Comparison of ENCODE assay signal across 17 cellular contexts in the genomic region with DNA sequence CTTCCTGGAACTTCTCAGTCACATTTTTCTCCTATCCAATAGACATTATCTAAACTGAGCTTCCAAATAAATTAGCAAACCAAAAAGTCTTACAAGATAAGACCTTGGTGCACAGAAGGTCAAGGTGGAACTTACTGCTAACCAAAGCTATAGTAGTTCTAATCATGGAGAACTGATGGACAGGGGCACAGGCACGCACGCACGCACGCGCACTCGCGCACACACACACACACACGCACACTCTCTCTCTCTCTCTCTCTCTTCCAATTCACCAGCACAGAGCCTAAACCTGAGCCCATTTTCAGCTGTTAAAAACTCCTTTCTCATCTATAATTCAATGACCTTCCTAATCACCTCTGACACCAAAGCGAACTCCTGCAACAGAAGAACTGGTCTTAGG.
"Had no signal": no experiment of that assay in that cellular context is flagged by ENCODE, and none has a peak within 500 bp of the region (broad histone marks: within the 10 kb centered on the region; RNA-seq: fewer than 3 reads in every experiment).

No MANE protein-coding gene starts in this region.

- H3K9me3 Mint-ChIP-seq: activated naive CD4-positive, alpha-beta T cell treated with anti-CD3 and anti-CD28 coated beads, Interleukin-2, amount 10 ng/mL, durations not matched to agents 7 days and 5 days had no signal

- H3K27ac Mint-ChIP-seq: activated CD4-positive, alpha-beta memory T cell treated with anti-CD3 and anti-CD28 coated beads for 36 hours; activated naive CD4-positive, alpha-beta T cell treated with anti-CD3 and anti-CD28 coated beads, Interleukin-2, amount 10 ng/mL, durations not matched to agents 7 days and 5 days; naive B cell; stimulated activated naive B cell treated with anti-CD40 and anti-IgM and Interleukin-4, amounts not matched to agents 10 μg/mL and 1 μg/mL and 100 μg/mL, for 72 hours; T-helper 17 cell had no signal

- H3K36me3 Mint-ChIP-seq: activated CD4-positive, alpha-beta memory T cell treated with anti-CD3 and anti-CD28 coated beads for 36 hours; activated naive CD4-positive, alpha-beta T cell treated with anti-CD3 and anti-CD28 coated beads, Interleukin-2, amount 10 ng/mL, durations not matched to agents 7 days and 5 days; naive B cell; stimulated activated naive B cell treated with anti-CD40 and anti-IgM and Interleukin-4, amounts not matched to agents 10 μg/mL and 1 μg/mL and 100 μg/mL, for 72 hours had no signal

- H3K27ac ChIP-seq: gastrocnemius medialis had no signal

- ATAC-seq: gastrocnemius medialis; left lobe of liver; stimulated activated naive B cell treated with anti-CD40 and anti-IgM and Interleukin-4, amounts not matched to agents 10 μg/mL and 1 μg/mL and 100 μg/mL, for 72 hours; T-helper 17 cell had no signal

- H3K36me3 ChIP-seq: esophagus muscularis mucosa, gastrocnemius medialis had no signal

- H3K9me3 ChIP-seq: esophagus muscularis mucosa, gastrocnemius medialis had no signal

- H3K4me1 Mint-ChIP-seq: activated naive CD4-positive, alpha-beta T cell treated with anti-CD3 and anti-CD28 coated beads, Interleukin-2, amount 10 ng/mL, durations not matched to agents 7 days and 5 days; naive B cell; stimulated activated naive B cell treated with anti-CD40 and anti-IgM and Interleukin-4, amounts not matched to agents 10 μg/mL and 1 μg/mL and 100 μg/mL, for 72 hours; T-helper 17 cell had no signal

- H3K4me3 Mint-ChIP-seq: activated CD4-positive, alpha-beta memory T cell treated with anti-CD3 and anti-CD28 coated beads for 36 hours; activated naive CD4-positive, alpha-beta T cell treated with anti-CD3 and anti-CD28 coated beads, Interleukin-2, amount 10 ng/mL, durations not matched to agents 7 days and 5 days; naive B cell; stimulated activated naive B cell treated with anti-CD40 and anti-IgM and Interleukin-4, amounts not matched to agents 10 μg/mL and 1 μg/mL and 100 μg/mL, for 72 hours; T-helper 17 cell had no signal

- H3K4me1 ChIP-seq: gastrocnemius medialis had no signal

- H3K4me3 ChIP-seq: esophagus muscularis mucosa, gastrocnemius medialis, lung had no signal

- DNase-seq: activated CD4-positive, alpha-beta memory T cell treated with anti-CD3 and anti-CD28 coated beads for 36 hours; activated CD4-positive, alpha-beta T cell treated with anti-CD3 and anti-CD28 coated beads for 4 hours; activated CD4-positive, CD25-positive, alpha-beta regulatory T cell; activated effector memory CD4-positive, alpha-beta T cell treated with anti-CD3 and anti-CD28 coated beads, Interleukin-2, amount 50 U/mL, for 16 hours; activated naive CD4-positive, alpha-beta T cell treated with anti-CD3 and anti-CD28 coated beads, Interleukin-2, amount 10 ng/mL, durations not matched to agents 7 days and 5 days; central memory CD4-positive, alpha-beta T cell; gastrocnemius medialis; naive B cell; retina; stimulated activated CD4-positive, alpha-beta T cell treated with anti-CD3 and anti-CD28 coated beads, Interleukin-2, amount 100 ng/mL, for 48 hours; stimulated activated CD8-positive, alpha-beta memory T cell treated with anti-CD3 and anti-CD28 coated beads, Interleukin-4, amount 100 ng/mL, for 48 hours; stimulated activated naive B cell treated with anti-CD40 and anti-IgM and Interleukin-4, amounts not matched to agents 10 μg/mL and 1 μg/mL and 100 μg/mL, for 72 hours; SW 1271; T-helper 17 cell had no signal
